In the genomic region with DNA sequence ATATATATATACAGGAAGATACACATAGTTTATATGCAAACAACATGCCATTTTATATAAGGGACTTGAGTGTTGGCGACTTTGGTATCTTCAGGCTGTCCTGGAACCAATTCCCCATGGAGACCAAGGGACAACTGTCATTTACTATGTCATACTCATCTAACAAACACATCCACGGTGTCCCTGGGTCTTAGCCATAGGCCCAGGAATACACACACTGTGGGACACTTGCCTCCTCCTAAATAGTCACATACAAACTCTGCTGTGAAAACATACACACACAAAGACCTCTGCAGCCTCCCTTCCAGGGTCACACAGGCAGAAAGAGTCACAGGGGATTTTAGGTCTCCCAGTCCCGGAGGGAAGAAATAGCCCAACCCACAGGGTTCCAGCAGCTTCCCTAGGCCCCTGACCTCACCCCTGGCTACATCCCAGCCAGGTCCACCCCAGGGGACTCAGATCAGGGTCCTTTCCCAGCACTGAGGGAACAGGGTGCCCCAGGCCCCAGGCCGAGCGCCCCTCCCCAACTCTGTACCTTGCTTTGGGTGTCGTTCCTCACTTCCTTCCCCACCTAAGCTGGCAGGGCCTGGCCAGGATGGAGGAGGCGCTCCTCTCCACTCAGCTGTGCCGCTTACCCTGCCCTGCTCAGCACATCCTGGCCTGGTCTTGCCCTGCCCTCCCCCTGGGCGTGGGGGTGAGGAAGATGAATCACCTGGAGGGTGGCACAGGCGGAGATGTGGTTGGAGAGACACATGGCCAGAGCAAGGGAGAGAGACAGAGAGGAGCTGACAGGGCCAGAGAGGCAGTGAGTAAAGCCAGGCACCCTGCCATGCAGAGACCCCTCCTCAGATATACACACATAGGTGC, we compare ENCODE assay signal across 17 cellular contexts. TPM values are rescaled to one million over a fixed set of nuclear protein-coding genes. Genes with fewer than 3 reads are reported as not detected.
A peak's percentile ranks its signal among the peaks of the same experiment; 100 is the strongest.
DNase-seq lines count a peak whose midpoint lies in the region; ATAC-seq and TF ChIP-seq lines count a peak whose summit lies in the region.
"Had no signal": no experiment of that assay in that cellular context is flagged by ENCODE, and none has a peak within 500 bp of the region (broad histone marks: within the 10 kb centered on the region; RNA-seq: fewer than 3 reads in every experiment).

No MANE protein-coding gene starts in this region.

- no peaks in the 10 kb centered on the region for H3K36me3 Mint-ChIP-seq in activated CD4-positive, alpha-beta T cell treated with anti-CD3 and anti-CD28 coated beads for 36 hours (ENCODE audit: low read depth)
- H3K36me3 Mint-ChIP-seq: activated naive CD4-positive, alpha-beta T cell treated with anti-CD3 and anti-CD28 coated beads, Interleukin-2, amount 50 U/mL, for 72 hours had no signal

- H3K9me3 Mint-ChIP-seq in activated CD4-positive, alpha-beta T cell treated with anti-CD3 and anti-CD28 coated beads for 36 hours (ENCODE audit: low read depth) = no peaks in the 10 kb centered on the region
- H3K9me3 Mint-ChIP-seq: activated naive CD4-positive, alpha-beta T cell treated with anti-CD3 and anti-CD28 coated beads, Interleukin-2, amount 50 U/mL, for 72 hours had no signal

- POLR2A ChIA-PET in activated CD4-positive, alpha-beta T cell treated with anti-CD3 and anti-CD28 coated beads for 36 hours (lab: Charles Lee) = no interaction called here
- POLR2A ChIA-PET in RWPE1 (lab: Yijun Ruan, JAX; ENCODE audit: low non-redundant PET) = no interaction called here

- H3K27ac ChIP-seq in RWPE1 = peak overlapping the region; percentile 77
- no peak overlapping the region for H3K27ac ChIP-seq in foreskin keratinocyte
- H3K27ac ChIP-seq: heart right ventricle, HL-60, upper lobe of right lung had no signal

- no peak for TF ChIP-seq CTCF in RWPE1 (conservative IDR thresholded peaks at IDR 0.05; ENCODE audit: low read depth)
- TF ChIP-seq CTCF in foreskin keratinocyte (conservative IDR thresholded peaks at IDR 0.05) = peak; percentile 32
- TF ChIP-seq CTCF in lower leg skin (IDR thresholded peaks at IDR 0.05) = no peak

- no peaks in the 10 kb centered on the region for H3K27me3 ChIP-seq in foreskin keratinocyte
- H3K27me3 ChIP-seq: upper lobe of right lung had no signal

- H3K4me3 ChIP-seq in lower leg skin (ENCODE audit: low read depth, poor library complexity, severe bottlenecking) = no peak overlapping the region
- H3K4me3 ChIP-seq: heart right ventricle, upper lobe of right lung had no signal

- WGBS in lower leg skin, 2 donors = 60% methylated on average over 3 to 10 of the region's 10 CpGs

- intact Hi-C loops in activated CD4-positive, alpha-beta T cell treated with anti-CD3 and anti-CD28 coated beads for 36 hours (cut with DNase I, micrococcal nuclease) = no loop called here
- intact Hi-C loops in lower leg skin (cut with DNase I; ENCODE audit: low total_unique reads) = no loop called here

- no peak for DNase-seq in activated CD4-positive, alpha-beta T cell treated with anti-CD3 and anti-CD28 coated beads for 36 hours
- DNase-seq in activated CD4-positive, alpha-beta T cell treated with anti-CD3 and anti-CD28 coated beads for 1 hour = no peak
- peak; percentile 75 for DNase-seq in RWPE1 (ENCODE audit: low spot score)
- peak; percentile 46 to 68 for DNase-seq in foreskin keratinocyte
- DNase-seq in renal cortical epithelial cell (ENCODE audit: low read depth) = peak; percentile 64
- no peak for DNase-seq in lower leg skin (ENCODE audit: low spot score in 2 of 2)
- DNase-seq: 8988T; activated CD4-positive, alpha-beta T cell treated with anti-CD3 and anti-CD28 coated beads for 48 hours; heart right ventricle; NCI-H1930; stimulated activated CD4-positive, alpha-beta T cell treated with anti-CD3 and anti-CD28 coated beads, Interleukin-12 subunit alpha, Interleukin-12 subunit beta, amount 100 ng/mL, for 4 hours; SW 1271; upper lobe of right lung had no signal

- CTCF ChIA-PET in activated CD4-positive, alpha-beta T cell treated with anti-CD3 and anti-CD28 coated beads for 36 hours (lab: Charles Lee) = no interaction called here
- CTCF ChIA-PET in RWPE1 (lab: Yijun Ruan, JAX) = interaction anchor here (0.5 to 0.6 kb wide), 2 partner anchors 500 to 1554 kb away, joined by 4 read pairs; no protein-coding TSS in a partner anchor

- TF ChIP-seq POLR2A in lower leg skin (IDR thresholded peaks at IDR 0.05) = no peak

- H3K4me1 Mint-ChIP-seq in activated CD4-positive, alpha-beta T cell treated with anti-CD3 and anti-CD28 coated beads for 36 hours = no peaks in the 10 kb centered on the region

- no peak overlapping the region for H3K4me3 Mint-ChIP-seq in activated CD4-positive, alpha-beta T cell treated with anti-CD3 and anti-CD28 coated beads for 36 hours

- no peak overlapping the region for H3K27ac Mint-ChIP-seq in activated CD4-positive, alpha-beta T cell treated with anti-CD3 and anti-CD28 coated beads for 36 hours
- H3K27ac Mint-ChIP-seq: activated naive CD4-positive, alpha-beta T cell treated with anti-CD3 and anti-CD28 coated beads, Interleukin-2, amount 50 U/mL, for 72 hours had no signal

- no peaks in the 10 kb centered on the region for H3K27me3 Mint-ChIP-seq in activated CD4-positive, alpha-beta T cell treated with anti-CD3 and anti-CD28 coated beads for 36 hours

- ATAC-seq in activated CD4-positive, alpha-beta T cell treated with anti-CD3 and anti-CD28 coated beads for 36 hours = peak; percentile 36
- peak; percentile 99 for ATAC-seq in foreskin keratinocyte
- no peak for ATAC-seq in GM19455 (IDR thresholded peaks at IDR 0.05; ENCODE audit: unreplicated experiment)
- no peak for ATAC-seq in GM19324 (IDR thresholded peaks at IDR 0.05; ENCODE audit: low FRiP score, unreplicated experiment)
- ATAC-seq: activated naive CD4-positive, alpha-beta T cell treated with anti-CD3 and anti-CD28 coated beads, Interleukin-2, amount 50 U/mL, for 72 hours; upper lobe of right lung had no signal

- H3K4me1 ChIP-seq in foreskin keratinocyte = no peaks in the 10 kb centered on the region
- H3K4me1 ChIP-seq: upper lobe of right lung had no signal

RNA-seq across cellular contexts. Expression of a gene that starts 21.8 kb away (rescaled TPM):
- total RNA-seq in activated CD4-positive, alpha-beta T cell treated with anti-CD3 and anti-CD28 coated beads for 36 hours = under 1 TPM; 0.18 to 0.28 TPM
- total RNA-seq in foreskin keratinocyte (10.2 and 10.9 TPM in 2 replicates), renal cortical epithelial cell (1.7 and 9.3 TPM in 2 replicates), lower leg skin (1 to 10 TPM; 5.3 to 7.1 (median 6.7) TPM)
- 8.5 and 9.0 TPM in 2 replicates for polyA plus RNA-seq in foreskin keratinocyte

RNA-seq across cellular contexts. Expression of a gene that starts 34.0 kb away (rescaled TPM):
- total RNA-seq in activated CD4-positive, alpha-beta T cell treated with anti-CD3 and anti-CD28 coated beads for 36 hours = 10 to 100 TPM; 31.0 to 34.1 TPM
- total RNA-seq in foreskin keratinocyte (33.6 and 39.8 TPM in 2 replicates), renal cortical epithelial cell (7.8 and 20.9 TPM in 2 replicates), lower leg skin (10 to 100 TPM; 20.2 to 26.8 (median 23.0) TPM)
- polyA plus RNA-seq in foreskin keratinocyte = 49.5 and 51.4 TPM in 2 replicates

RNA-seq across cellular contexts. Expression of a gene that starts 55.8 kb away (rescaled TPM):
- total RNA-seq in activated CD4-positive, alpha-beta T cell treated with anti-CD3 and anti-CD28 coated beads for 36 hours = 10 to 100 TPM; 62.5 to 62.8 TPM
- total RNA-seq in foreskin keratinocyte = 27.5 and 31.6 TPM in 2 replicates
- polyA plus RNA-seq in foreskin keratinocyte = 1.3 and 1.5 TPM in 2 replicates
- 32.5 and 50.2 TPM in 2 replicates for total RNA-seq in renal cortical epithelial cell
- total RNA-seq in lower leg skin = 10 to 100 TPM; 22.6 to 32.1 (median 28.0) TPM

Comparison
In these comparisons a context has a peak if more than half of its experiments do, and no peak if none do; other contexts are left out.
1. ATAC-seq: peak in activated CD4-positive, alpha-beta T cell treated with anti-CD3 and anti-CD28 coated beads for 36 hours (single experiment) and foreskin keratinocyte (single experiment); none in GM19455 (single experiment) and GM19324 (single experiment).
2. DNase-seq: peak in RWPE1 (single experiment), foreskin keratinocyte (2 of 2) and renal cortical epithelial cell (single experiment); none in activated CD4-positive, alpha-beta T cell treated with anti-CD3 and anti-CD28 coated beads for 36 hours (single experiment), activated CD4-positive, alpha-beta T cell treated with anti-CD3 and anti-CD28 coated beads for 1 hour (single experiment) and lower leg skin (0 of 2).